In the genomic region with DNA sequence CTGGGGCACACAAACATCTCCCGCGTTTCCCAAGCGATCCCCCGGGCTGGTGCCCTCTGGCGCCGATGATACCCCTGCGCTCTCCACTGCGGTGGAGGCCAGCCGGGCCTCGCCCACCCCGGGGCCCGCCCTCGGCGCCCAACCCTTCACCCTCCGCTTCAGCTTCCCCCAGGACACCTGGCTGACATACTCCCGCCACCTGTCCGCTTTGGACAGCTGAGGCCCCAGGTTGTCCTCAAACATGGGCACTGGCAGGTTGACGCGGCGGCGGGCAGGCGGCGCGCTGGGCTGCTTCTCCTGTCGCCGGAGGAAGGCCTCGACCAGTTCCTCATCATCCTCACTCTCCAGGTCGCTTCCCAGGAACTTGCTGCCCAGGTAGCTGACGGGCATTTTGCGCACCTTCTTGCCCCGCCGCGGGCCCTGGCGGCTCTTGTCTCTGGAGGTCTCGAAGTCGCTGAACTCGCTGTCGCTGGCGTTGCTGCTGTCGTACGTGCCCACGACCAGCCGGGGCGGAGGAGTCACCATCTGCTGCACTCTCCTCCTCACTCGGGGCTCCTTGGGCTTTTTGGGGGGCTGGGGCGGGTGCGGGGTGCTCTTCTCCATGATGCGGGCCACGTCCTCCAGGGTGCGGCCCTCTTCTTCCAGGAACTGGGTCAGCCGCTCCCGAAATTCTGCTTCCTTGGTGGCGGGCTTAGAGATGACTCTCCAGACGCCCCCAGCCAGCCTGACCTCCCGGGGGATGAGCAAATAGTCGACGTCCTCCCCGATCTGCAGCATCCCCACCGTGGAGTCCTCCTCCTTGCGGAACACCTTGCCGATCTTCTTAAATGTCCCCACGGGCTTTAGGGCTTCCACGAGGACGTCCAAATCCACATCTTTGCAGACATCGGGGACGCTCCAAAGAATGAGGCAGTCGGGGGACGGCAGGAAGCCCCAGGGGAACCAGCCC, we compare ENCODE assay signal across 13 cellular contexts. TPM values are rescaled to one million over a fixed set of nuclear protein-coding genes. Genes with fewer than 3 reads are reported as not detected.
DNase-seq lines count a peak whose midpoint lies in the region; ATAC-seq, FAIRE-seq and TF ChIP-seq lines count a peak whose summit lies in the region.
"Had no signal": no experiment of that assay in that cellular context is flagged by ENCODE, and none has a peak within 500 bp of the region (broad histone marks: within the 10 kb centered on the region; RNA-seq: fewer than 3 reads in every experiment).

No MANE protein-coding gene starts in this region.

- intact Hi-C loops in pancreas (cut with DNase I), result no loop called here

- H3K27me3 Mint-ChIP-seq in glutamatergic neuron (ENCODE audit: unreplicated experiment), result peaks cover 8% of the 10 kb centered on the region

- no peaks in the 10 kb centered on the region for H3K36me3 ChIP-seq in pancreas

- FAIRE-seq in pancreas (lab: Jason Lieb, UNC), result no peak
- no peak for FAIRE-seq in HTR-8/SVneo (lab: Jason Lieb, UNC)
- FAIRE-seq: GM18507 had no signal

- H3K36me3 Mint-ChIP-seq in glutamatergic neuron (ENCODE audit: unreplicated experiment), result no peaks in the 10 kb centered on the region
- H3K36me3 Mint-ChIP-seq: CD4-positive, CD25-positive, alpha-beta regulatory T cell had no signal

- peaks cover 5% of the 10 kb centered on the region for H3K9me3 Mint-ChIP-seq in glutamatergic neuron (ENCODE audit: unreplicated experiment)

- peaks cover 3 to 22% (median 10%) of the 10 kb centered on the region in 3 donors for H3K4me1 ChIP-seq in pancreas

- H3K27ac ChIP-seq in pancreas, result peak overlapping the region; percentile 64 to 92 (median 80)
- H3K27ac ChIP-seq: PC-9 had no signal

- 5 to 9% methylated on average over 68 of the region's 68 CpGs for WGBS in pancreas, 2 donors

- DNase-seq in AG09309 (ENCODE audit: low read depth) (no peak), glutamatergic neuron (no peak), pancreas (peak in 4 of 6 donors; percentile 32 to 81 (median 59)), NCI-H2107 (lab: John Stamatoyannopoulos, UW) (no peak), HTR-8/SVneo (ENCODE audit: insufficient read length, low spot score) (no peak)
- DNase-seq: activated CD4-positive, alpha-beta T cell treated with anti-CD3 and anti-CD28 coated beads, Interleukin-2, amount 50 U/mL, for 4 hours; CD4-positive, CD25-positive, alpha-beta regulatory T cell; PC-9 had no signal

- H3K4me3 ChIP-seq in AG09309 (ENCODE audit: control insufficient read depth, low read depth, low read length) (peak overlapping the region; percentile 50), WI38 (ENCODE audit: low read depth, low read length) (peak overlapping the region; percentile 60), pancreas (peak overlapping the region; percentile 52 to 69 (median 62))
- H3K4me3 ChIP-seq: PC-9 had no signal

- H3K4me3 Mint-ChIP-seq in glutamatergic neuron (ENCODE audit: unreplicated experiment), result peak overlapping the region; percentile 83
- H3K4me3 Mint-ChIP-seq: CD4-positive, CD25-positive, alpha-beta regulatory T cell had no signal

- no peaks in the 10 kb centered on the region for H3K27me3 ChIP-seq in pancreas

- peaks cover 15% of the 10 kb centered on the region for H3K4me1 Mint-ChIP-seq in glutamatergic neuron (ENCODE audit: low read depth, unreplicated experiment)

- TF ChIP-seq CTCF in AG09309 (IDR thresholded peaks at IDR 0.05; ENCODE audit: control insufficient read depth, insufficient read depth, low read depth, low read length, missing control alignments) (no peak), WI38 (IDR thresholded peaks at IDR 0.05; ENCODE audit: low read depth, low read length) (no peak), glutamatergic neuron (IDR thresholded peaks at IDR 0.05; ENCODE audit: partially characterized antibody, unreplicated experiment) (no peak), pancreas (IDR thresholded peaks at IDR 0.05) (no peak)

- H3K9me3 ChIP-seq in pancreas, result no peaks in the 10 kb centered on the region

- peak overlapping the region; percentile 62 for H3K27ac Mint-ChIP-seq in glutamatergic neuron (ENCODE audit: unreplicated experiment)

- ATAC-seq in pancreas (peak; percentile 1 to 5 (median 2)), GM18517 (IDR thresholded peaks at IDR 0.05; ENCODE audit: unreplicated experiment) (no peak), HG03354 (IDR thresholded peaks at IDR 0.05; ENCODE audit: poor library complexity, severe bottlenecking, unreplicated experiment) (no peak)

RNA-seq across cellular contexts. Expression of gene CCDC8, which starts 1.1 kb away (rescaled TPM):
- total RNA-seq in glutamatergic neuron (ENCODE audit: unreplicated experiment), result 6.3 TPM
- total RNA-seq in pancreas, result 10 to 100 TPM in 5 of 6 donors, 1 to 10 TPM in 1; 9.9 to 22.0 (median 12.6) TPM
- polyA plus RNA-seq in pancreas, result 10 to 100 TPM in 1 of 2 donors, 1 to 10 TPM in 1; 8.2 to 11.3 TPM
- total RNA-seq: CD4-positive, CD25-positive, alpha-beta regulatory T cell; mononuclear cell had no signal
- polyA plus RNA-seq: CD4-positive, CD25-positive, alpha-beta regulatory T cell had no signal

RNA-seq across cellular contexts. Expression of gene PNMA8C, which starts 16.4 kb away (rescaled TPM):
- 5.3 TPM for total RNA-seq in glutamatergic neuron (ENCODE audit: unreplicated experiment)
- total RNA-seq in pancreas, result under 1 TPM in 4 of 6 donors, not detected in 2; 0.08 to 0.28 (median 0.12) TPM
- polyA plus RNA-seq in pancreas, result under 1 TPM; 0.15 to 0.61 TPM
- total RNA-seq: CD4-positive, CD25-positive, alpha-beta regulatory T cell; mononuclear cell; PC-9 had no signal
- polyA plus RNA-seq: CD4-positive, CD25-positive, alpha-beta regulatory T cell had no signal

RNA-seq across cellular contexts. Expression of gene PNMA8A, which starts 59.1 kb away (rescaled TPM):
- total RNA-seq in glutamatergic neuron (ENCODE audit: unreplicated experiment) (14.1 TPM), pancreas (1 to 10 TPM; 2.4 to 8.0 (median 5.8) TPM)
- polyA plus RNA-seq in pancreas, result 1 to 10 TPM; 2.4 to 8.9 TPM
- total RNA-seq: CD4-positive, CD25-positive, alpha-beta regulatory T cell; mononuclear cell; PC-9 had no signal

Comparison
In these comparisons a context has a peak if more than half of its experiments do, and no peak if none do; other contexts are left out.
1. DNase-seq: peak in pancreas (4 of 6); none in AG09309 (single experiment), glutamatergic neuron (single experiment), NCI-H2107 (single experiment) and HTR-8/SVneo (single experiment).
2. ATAC-seq: peak in pancreas (4 of 4); none in GM18517 (single experiment) and HG03354 (single experiment).
3. Peak in every context shown above with its lines, with median percentiles within 50 percentile points of each other: H3K4me3 ChIP-seq.